In genomic region chr1:175319112-175319911, GRCh38 we compare ENCODE assay signal across 9 cellular contexts.
DNase-seq lines count a peak whose midpoint lies in the region; ATAC-seq and TF ChIP-seq lines count a peak whose summit lies in the region.
"Had no signal": no experiment of that assay in that cellular context is flagged by ENCODE, and none has a peak within 500 bp of the region (broad histone marks: within the 10 kb centered on the region; RNA-seq: fewer than 3 reads in every experiment).

No MANE protein-coding gene starts in this region.

- TF ChIP-seq POLR2A in lower leg skin (IDR thresholded peaks at IDR 0.05) = no peak

- DNase-seq in NCI-H1417 (lab: John Stamatoyannopoulos, UW) (peak; percentile 47 to 86 (median 81)), NCI-H1417 treated with DMSO at 0.1 percent for 48 hours (lab: John Stamatoyannopoulos, UW) (no peak), NCI-H345 (lab: John Stamatoyannopoulos, UW) (peak; percentile 70), dedifferentiated amniotic fluid mesenchymal stem cell (ENCODE audit: extremely low spot score) (peak; percentile 61), lower leg skin (ENCODE audit: low spot score in 2 of 2) (peak; percentile 62 to 92)
- DNase-seq in activated CD4-positive, alpha-beta T cell treated with anti-CD3 and anti-CD28 coated beads, Interleukin-2, amount 10 ng/mL, durations not matched to agents 24 days and 14 days = peak; percentile 90
- peak; percentile 39 to 57 (median 45) for DNase-seq in stimulated activated CD4-positive, alpha-beta T cell treated with anti-CD3 and anti-CD28 coated beads, TNF-alpha, amount 100 ng/mL, for 24 hours (ENCODE audit: low read depth in 3 of 3)

- intact Hi-C loops in activated CD4-positive, alpha-beta T cell treated with anti-CD3 and anti-CD28 coated beads, Interleukin-2, amount 10 ng/mL, durations not matched to agents 24 days and 14 days (cut with micrococcal nuclease) = loop anchor here (1.0 to 2.0 kb wide), 2 partner anchors 164 to 291 kb away; no protein-coding TSS in a partner anchor
- intact Hi-C loops in lower leg skin (cut with DNase I; ENCODE audit: low total_unique reads) = loop anchor here (2.0 kb wide), 1 partner anchor 165 kb away; no protein-coding TSS in a partner anchor

- H3K27me3 Mint-ChIP-seq in activated CD4-positive, alpha-beta T cell treated with anti-CD3 and anti-CD28 coated beads, Interleukin-2, amount 10 ng/mL, durations not matched to agents 24 days and 14 days = peaks cover 17% of the 10 kb centered on the region

- H3K4me3 Mint-ChIP-seq in activated CD4-positive, alpha-beta T cell treated with anti-CD3 and anti-CD28 coated beads, Interleukin-2, amount 10 ng/mL, durations not matched to agents 24 days and 14 days = no peak overlapping the region

- no peak overlapping the region for H3K27ac Mint-ChIP-seq in activated CD4-positive, alpha-beta T cell treated with anti-CD3 and anti-CD28 coated beads, Interleukin-2, amount 10 ng/mL, durations not matched to agents 24 days and 14 days

- H3K4me3 ChIP-seq in lower leg skin (ENCODE audit: low read depth, poor library complexity, severe bottlenecking) = no peak overlapping the region
- H3K4me3 ChIP-seq: BLaER1 treated with 17β-estradiol and CSF1 and Interleukin-3, amounts not matched to agents 10 nM and 100 nM had no signal

- ATAC-seq in HG02981 (IDR thresholded peaks at IDR 0.05; ENCODE audit: unreplicated experiment) = peak; percentile 69

- no peaks in the 10 kb centered on the region for H3K9me3 Mint-ChIP-seq in activated CD4-positive, alpha-beta T cell treated with anti-CD3 and anti-CD28 coated beads, Interleukin-2, amount 10 ng/mL, durations not matched to agents 24 days and 14 days

- 14% methylated on average over 6 of the region's 6 CpGs for WGBS in lower leg skin, 2 donors

- H3K36me3 Mint-ChIP-seq in activated CD4-positive, alpha-beta T cell treated with anti-CD3 and anti-CD28 coated beads, Interleukin-2, amount 10 ng/mL, durations not matched to agents 24 days and 14 days (ENCODE audit: low read depth) = no peaks in the 10 kb centered on the region

- peak in 1 of 3 donors; percentile 85 for TF ChIP-seq CTCF in lower leg skin (IDR thresholded peaks at IDR 0.05)

- peaks cover 10% of the 10 kb centered on the region for H3K4me1 Mint-ChIP-seq in activated CD4-positive, alpha-beta T cell treated with anti-CD3 and anti-CD28 coated beads, Interleukin-2, amount 10 ng/mL, durations not matched to agents 24 days and 14 days
